9 cellular contexts compared by ENCODE assay signal in the genomic region with DNA sequence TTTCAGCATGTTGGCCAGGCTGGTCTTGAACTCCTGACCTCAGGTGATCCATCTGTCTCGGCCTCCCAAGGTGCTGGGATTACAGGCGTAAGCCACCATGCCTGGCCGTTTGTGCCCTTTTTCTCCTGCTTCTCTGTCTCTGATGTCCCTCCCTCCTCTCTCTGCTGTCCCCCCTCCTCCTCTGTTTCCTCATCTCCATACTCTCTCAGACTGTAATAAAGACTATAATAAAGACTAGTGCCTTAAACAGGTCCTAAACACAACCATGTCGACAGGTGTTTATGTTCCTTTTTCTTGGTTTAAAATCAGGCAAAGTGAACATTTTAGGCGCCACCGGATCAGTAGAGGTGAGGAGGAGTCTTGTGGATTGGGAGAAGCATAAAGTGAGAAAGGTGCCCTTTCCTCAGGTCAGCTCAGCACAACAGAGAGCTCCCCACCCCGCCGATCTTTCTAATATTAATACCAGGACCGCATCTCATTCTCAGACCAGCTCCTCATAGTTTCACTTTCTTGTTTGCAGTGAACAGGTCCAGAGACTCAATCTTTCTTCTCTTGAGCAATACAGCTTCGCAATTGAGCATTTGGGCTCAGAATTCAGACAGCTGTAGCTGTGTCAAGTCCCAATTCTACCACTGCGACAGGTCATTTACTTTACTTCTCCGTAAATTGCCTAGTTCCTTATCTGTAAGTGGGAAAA. TPM values are rescaled to one million over a fixed set of nuclear protein-coding genes. Genes with fewer than 3 reads are reported as not detected.
A peak's percentile ranks its signal among the peaks of the same experiment; 100 is the strongest.
DNase-seq lines count a peak whose midpoint lies in the region; ATAC-seq and TF ChIP-seq lines count a peak whose summit lies in the region.
"Had no signal": no experiment of that assay in that cellular context is flagged by ENCODE, and none has a peak within 500 bp of the region (broad histone marks: within the 10 kb centered on the region; RNA-seq: fewer than 3 reads in every experiment).

No MANE protein-coding gene starts in this region.

- peaks cover 2% of the 10 kb centered on the region for H3K4me1 Mint-ChIP-seq in activated naive CD8-positive, alpha-beta T cell treated with anti-CD3 and anti-CD28 coated beads, Interleukin-2, amount 50 U/mL, for 24 hours

- H3K4me1 ChIP-seq in esophagus squamous epithelium, result no peaks in the 10 kb centered on the region
- H3K4me1 ChIP-seq: SJSA1 had no signal

- peak overlapping the region; percentile 13 for H3K4me3 Mint-ChIP-seq in activated naive CD8-positive, alpha-beta T cell treated with anti-CD3 and anti-CD28 coated beads, Interleukin-2, amount 50 U/mL, for 24 hours

- no peak overlapping the region for H3K27ac Mint-ChIP-seq in activated naive CD8-positive, alpha-beta T cell treated with anti-CD3 and anti-CD28 coated beads, Interleukin-2, amount 50 U/mL, for 24 hours

- peaks cover 28% of the 10 kb centered on the region for H3K27me3 Mint-ChIP-seq in activated naive CD8-positive, alpha-beta T cell treated with anti-CD3 and anti-CD28 coated beads, Interleukin-2, amount 50 U/mL, for 24 hours

- 58 to 73% methylated on average over 12 of the region's 12 CpGs for WGBS in esophagus squamous epithelium, 2 donors

- intact Hi-C loops in esophagus squamous epithelium (cut with DNase I), result no loop called here

- in situ Hi-C loops in ACHN (cut with HindIII; ENCODE audit: low pct_ligation_motif_present, low pct_unique_long_range_greater_than_20kb, low sequenced_read_pairs), result no loop called here

- no peaks in the 10 kb centered on the region for H3K9me3 Mint-ChIP-seq in activated naive CD8-positive, alpha-beta T cell treated with anti-CD3 and anti-CD28 coated beads, Interleukin-2, amount 50 U/mL, for 24 hours

- ATAC-seq in GM19395 (IDR thresholded peaks at IDR 0.05; ENCODE audit: unreplicated experiment), result peak; percentile 99
- ATAC-seq in HG03196 (IDR thresholded peaks at IDR 0.05; ENCODE audit: unreplicated experiment), result peak; percentile 87
- ATAC-seq in activated naive CD8-positive, alpha-beta T cell treated with anti-CD3 and anti-CD28 coated beads, Interleukin-2, amount 50 U/mL, for 24 hours, result no peak

- no peak overlapping the region for H3K27ac ChIP-seq in esophagus squamous epithelium
- H3K27ac ChIP-seq: SJSA1 had no signal

- H3K36me3 ChIP-seq in esophagus squamous epithelium, result no peaks in the 10 kb centered on the region
- H3K36me3 ChIP-seq: SJSA1 had no signal

- no peaks in the 10 kb centered on the region for H3K36me3 Mint-ChIP-seq in activated naive CD8-positive, alpha-beta T cell treated with anti-CD3 and anti-CD28 coated beads, Interleukin-2, amount 50 U/mL, for 24 hours (ENCODE audit: low read depth)

- no peak for TF ChIP-seq CTCF in esophagus squamous epithelium (IDR thresholded peaks at IDR 0.05)

- peaks cover 0 to 17% (median 0%) of the 10 kb centered on the region in 4 donors for H3K27me3 ChIP-seq in esophagus squamous epithelium

- TF ChIP-seq POLR2A in esophagus squamous epithelium (IDR thresholded peaks at IDR 0.05), result no peak

- peak overlapping the region in 1 of 4 donors; percentile 42 for H3K4me3 ChIP-seq in esophagus squamous epithelium
- H3K4me3 ChIP-seq: SJSA1 had no signal

- DNase-seq in ACHN (peak; percentile 32), amygdala (lab: John Stamatoyannopoulos, UW) (no peak), NCI-H1417 (lab: John Stamatoyannopoulos, UW) (no peak), NCI-H2227 (lab: John Stamatoyannopoulos, UW; ENCODE audit: unreplicated experiment) (no peak), esophagus squamous epithelium (lab: John Stamatoyannopoulos, UW) (no peak)
- DNase-seq in activated naive CD8-positive, alpha-beta T cell treated with anti-CD3 and anti-CD28 coated beads, Interleukin-2, amount 50 U/mL, for 24 hours, result no peak

- H3K9me3 ChIP-seq in esophagus squamous epithelium, result no peaks in the 10 kb centered on the region
- H3K9me3 ChIP-seq: SJSA1 had no signal

RNA-seq across cellular contexts. Expression of a gene that starts 23.7 kb away (rescaled TPM):
- 10 to 100 TPM; 26.2 to 53.6 (median 31.2) TPM for total RNA-seq in esophagus squamous epithelium

RNA-seq across cellular contexts. Expression of a gene that starts 24.4 kb away (rescaled TPM):
- total RNA-seq in esophagus squamous epithelium, result under 1 TPM in 3 of 4 donors, not detected in 1; 0.13 to 0.32 (median 0.19) TPM
